ENCODE assay signal across 21 cellular contexts in genomic region chr6:19408331-19408730, GRCh38.
"Had no signal": no experiment of that assay in that cellular context is flagged by ENCODE, and none has a peak within 500 bp of the region (broad histone marks: within the 10 kb centered on the region; RNA-seq: fewer than 3 reads in every experiment).

No MANE protein-coding gene starts in this region.

- H3K4me3 Mint-ChIP-seq: activated CD8-positive, alpha-beta memory T cell treated with anti-CD3 and anti-CD28 coated beads, Interleukin-2, amount 10 ng/mL, durations not matched to agents 7 days and 5 days; activated naive CD8-positive, alpha-beta T cell; activated T-cell treated with anti-CD3 and anti-CD28 coated beads, Interleukin-2, amount 50 U/mL, for 4 hours; dendritic cell treated with granulocyte-macrophage colony-stimulating factor and Interleukin-4, amounts not matched to agents 40 ng/mL and 50 ng/mL, for 4 days; endodermal cell; memory B cell; natural killer cell treated with Interleukin-12 subunit alpha and Interleukin-12 subunit beta and Interleukin-15 and Interleukin-18, amount 100 ng/mL, for 72 hours had no signal

- H3K27me3 Mint-ChIP-seq: activated CD8-positive, alpha-beta memory T cell treated with anti-CD3 and anti-CD28 coated beads, Interleukin-2, amount 10 ng/mL, durations not matched to agents 7 days and 5 days; activated naive CD8-positive, alpha-beta T cell; dendritic cell treated with granulocyte-macrophage colony-stimulating factor and Interleukin-4, amounts not matched to agents 40 ng/mL and 50 ng/mL, for 4 days; memory B cell; natural killer cell treated with Interleukin-12 subunit alpha and Interleukin-12 subunit beta and Interleukin-15 and Interleukin-18, amount 100 ng/mL, for 72 hours; progenitor cell of endocrine pancreas had no signal

- H3K27ac ChIP-seq: gastroesophageal sphincter, left lung, uterus had no signal

- H3K4me1 ChIP-seq: left lung, uterus had no signal

- H3K4me2 ChIP-seq: smooth muscle cell had no signal

- H3K27me3 ChIP-seq: gastroesophageal sphincter, left lung, tibial artery, uterus had no signal

- H3K36me3 Mint-ChIP-seq: activated CD8-positive, alpha-beta memory T cell treated with anti-CD3 and anti-CD28 coated beads, Interleukin-2, amount 10 ng/mL, durations not matched to agents 7 days and 5 days; activated naive CD8-positive, alpha-beta T cell; memory B cell had no signal

- H3K4me1 Mint-ChIP-seq: activated CD8-positive, alpha-beta memory T cell treated with anti-CD3 and anti-CD28 coated beads, Interleukin-2, amount 10 ng/mL, durations not matched to agents 7 days and 5 days; endodermal cell; memory B cell had no signal

- H3K27ac Mint-ChIP-seq: activated CD8-positive, alpha-beta memory T cell treated with anti-CD3 and anti-CD28 coated beads, Interleukin-2, amount 10 ng/mL, durations not matched to agents 7 days and 5 days; activated naive CD8-positive, alpha-beta T cell; dendritic cell treated with granulocyte-macrophage colony-stimulating factor and Interleukin-4, amounts not matched to agents 40 ng/mL and 50 ng/mL, for 4 days; endodermal cell; memory B cell; natural killer cell treated with Interleukin-12 subunit alpha and Interleukin-12 subunit beta and Interleukin-15 and Interleukin-18, amount 100 ng/mL, for 72 hours; progenitor cell of endocrine pancreas had no signal

- DNase-seq: activated CD4-positive, alpha-beta T cell treated with anti-CD3 and anti-CD28 coated beads, Interleukin-2, amount 50 U/mL, for 48 hours; activated CD4-positive, CD25-positive, alpha-beta regulatory T cell treated with anti-CD3 and anti-CD28 coated beads, Interleukin-2, amount 50 U/mL, for 72 hours; activated CD8-positive, alpha-beta memory T cell treated with anti-CD3 and anti-CD28 coated beads, Interleukin-2, amount 10 ng/mL, durations not matched to agents 7 days and 5 days; activated effector memory CD4-positive, alpha-beta T cell treated with anti-CD3 and anti-CD28 coated beads, Interleukin-2, amount 50 U/mL, for 16 hours; activated T-cell treated with anti-CD3 and anti-CD28 coated beads, Interleukin-2, amount 50 U/mL, for 4 hours; anterior cingulate cortex; endodermal cell; erythroblast; left lung; nucleus accumbens; right cardiac atrium; T-helper 9 cell; tibial artery; uterus had no signal

- H3K36me3 ChIP-seq: gastroesophageal sphincter, left lung, tibial artery, uterus had no signal

- H3K4me3 ChIP-seq: gastroesophageal sphincter, left lung, smooth muscle cell, tibial artery, uterus had no signal
